ENCODE assay signal across 23 cellular contexts in genomic region chr1:82445827-82446226, GRCh38.
"Had no signal": no experiment of that assay in that cellular context is flagged by ENCODE, and none has a peak within 500 bp of the region (broad histone marks: within the 10 kb centered on the region; RNA-seq: fewer than 3 reads in every experiment).

No MANE protein-coding gene starts in this region.

- H3K4me1 ChIP-seq: adrenal gland, Peyer's patch, SJSA1 had no signal

- H3K36me3 ChIP-seq: adrenal gland, Peyer's patch, SJSA1 had no signal

- H3K27me3 ChIP-seq: adrenal gland, Peyer's patch, SJSA1 had no signal

- H3K9me3 ChIP-seq: Peyer's patch, SJSA1 had no signal

- H3K27ac ChIP-seq: Peyer's patch, SJSA1 had no signal

- ATAC-seq: activated CD4-positive, CD25-positive, alpha-beta regulatory T cell treated with anti-CD3 and anti-CD28 coated beads, Interleukin-2, amount 50 U/mL, for 24 hours; activated CD8-positive, alpha-beta T cell treated with anti-CD3 and anti-CD28 coated beads for 36 hours; activated T-cell treated with anti-CD3 and anti-CD28 coated beads, Interleukin-2, amount 50 U/mL, for 72 hours had no signal

- H3K4me3 ChIP-seq: adrenal gland, Peyer's patch, SJSA1 had no signal

- DNase-seq: activated CD4-positive, alpha-beta T cell treated with anti-CD3 and anti-CD28 coated beads for 4 hours; activated CD8-positive, alpha-beta memory T cell treated with anti-CD3 and anti-CD28 coated beads, Interleukin-2, amount 50 U/mL, for 4 hours; activated CD8-positive, alpha-beta T cell treated with anti-CD3 and anti-CD28 coated beads for 36 hours; activated gamma-delta T cell treated with Interleukin-2 at 50 U/mL for 16 hours; activated naive CD4-positive, alpha-beta T cell treated with anti-CD3 and anti-CD28 coated beads, Interleukin-2, amount 10 ng/mL, durations not matched to agents 7 days and 5 days; activated naive CD8-positive, alpha-beta T cell treated with anti-CD3 and anti-CD28 coated beads for 36 hours; activated T-cell treated with anti-CD3 and anti-CD28 coated beads, Interleukin-2, amount 50 U/mL, for 72 hours; adrenal gland; anterior cingulate cortex; Karpas-422; MM.1S; NCI-H1105; NCI-H1436; NCI-H1694 treated with DMSO at 0.1 percent for 48 hours; NCI-H2029 treated with DMSO at 0.1 percent for 48 hours; NCI-H345; NCI-H510A; NCI-H526 treated with DMSO at 0.1 percent for 48 hours; NK-92 treated with Interleukin-12 subunit alpha and Interleukin-12 subunit beta, amount 100 ng/mL, for 24 hours; Peyer's patch; SHP77 had no signal
